ENCODE assay signal across 21 cellular contexts in the genomic region with DNA sequence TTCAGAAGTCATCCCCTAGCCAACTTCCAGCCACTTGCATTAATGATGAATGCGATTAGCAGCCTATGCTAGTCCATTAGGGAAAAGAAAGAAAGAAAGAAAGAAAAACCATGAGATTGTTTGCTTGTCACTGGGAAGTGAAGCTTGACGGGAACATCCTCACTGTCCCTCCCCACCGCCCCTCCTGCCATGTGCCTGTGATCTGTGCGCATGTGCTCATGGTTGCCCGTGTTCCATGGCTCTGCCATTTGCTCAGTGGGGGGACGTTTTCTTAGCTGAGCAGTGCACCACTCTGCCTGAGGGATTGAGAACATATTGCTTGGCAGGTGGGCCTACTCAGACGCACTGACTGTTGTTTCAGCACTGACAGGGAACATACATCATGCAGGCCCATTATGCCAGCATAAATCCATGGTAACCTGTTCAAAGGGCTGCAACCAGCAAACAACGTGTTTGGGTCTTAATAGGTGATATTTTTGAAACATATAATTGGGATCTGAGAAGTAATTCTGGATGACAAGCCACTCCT.
"Had no signal": no experiment of that assay in that cellular context is flagged by ENCODE, and none has a peak within 500 bp of the region (broad histone marks: within the 10 kb centered on the region; RNA-seq: fewer than 3 reads in every experiment).

No MANE protein-coding gene starts in this region.

- DNase-seq: activated CD4-positive, alpha-beta T cell treated with anti-CD3 and anti-CD28 coated beads, Interleukin-2, amount 10 ng/mL, durations not matched to agents 24 days and 14 days; activated CD8-positive, alpha-beta T cell treated with anti-CD3 and anti-CD28 coated beads for 36 hours; activated naive CD4-positive, alpha-beta T cell treated with anti-CD3 and anti-CD28 coated beads for 36 hours; activated T-cell treated with anti-CD3 and anti-CD28 coated beads, Interleukin-2, amount 50 U/mL, for 1 hour; body of pancreas; central memory CD4-positive, alpha-beta T cell; erythroblast; foreskin melanocyte; hypothalamus; islet precursor cell; left colon; lower lobe of right lung; natural killer cell; sigmoid colon; stimulated activated CD4-positive, alpha-beta T cell treated with anti-CD3 and anti-CD28 coated beads, Interleukin-4, amount 100 ng/mL, for 4 hours; testis had no signal

- H3K4me1 ChIP-seq: body of pancreas, lower lobe of right lung, testis, upper lobe of left lung had no signal

- H3K9me3 Mint-ChIP-seq: activated CD8-positive, alpha-beta T cell treated with anti-CD3 and anti-CD28 coated beads for 36 hours; activated naive CD4-positive, alpha-beta T cell treated with anti-CD3 and anti-CD28 coated beads for 36 hours; natural killer cell; stimulated activated memory B cell treated with anti-CD40 and anti-IgM and Interleukin-4, amounts not matched to agents 10 μg/mL and 1 μg/mL and 100 μg/mL, for 72 hours had no signal

- H3K4me3 Mint-ChIP-seq: activated CD4-positive, alpha-beta T cell treated with anti-CD3 and anti-CD28 coated beads, Interleukin-2, amount 10 ng/mL, durations not matched to agents 24 days and 14 days; activated CD8-positive, alpha-beta T cell treated with anti-CD3 and anti-CD28 coated beads for 36 hours; activated naive CD4-positive, alpha-beta T cell treated with anti-CD3 and anti-CD28 coated beads for 36 hours; natural killer cell; stimulated activated memory B cell treated with anti-CD40 and anti-IgM and Interleukin-4, amounts not matched to agents 10 μg/mL and 1 μg/mL and 100 μg/mL, for 72 hours had no signal

- H3K27ac ChIP-seq: body of pancreas, lower lobe of right lung, sigmoid colon, testis, upper lobe of left lung had no signal

- H3K27me3 Mint-ChIP-seq: activated CD4-positive, alpha-beta T cell treated with anti-CD3 and anti-CD28 coated beads, Interleukin-2, amount 10 ng/mL, durations not matched to agents 24 days and 14 days; activated CD8-positive, alpha-beta T cell treated with anti-CD3 and anti-CD28 coated beads for 36 hours; stimulated activated memory B cell treated with anti-CD40 and anti-IgM and Interleukin-4, amounts not matched to agents 10 μg/mL and 1 μg/mL and 100 μg/mL, for 72 hours had no signal

- H3K27ac Mint-ChIP-seq: activated CD4-positive, alpha-beta T cell treated with anti-CD3 and anti-CD28 coated beads, Interleukin-2, amount 10 ng/mL, durations not matched to agents 24 days and 14 days; activated CD8-positive, alpha-beta T cell treated with anti-CD3 and anti-CD28 coated beads for 36 hours; activated naive CD4-positive, alpha-beta T cell treated with anti-CD3 and anti-CD28 coated beads for 36 hours; activated T-helper 2 cell treated with anti-CD3 and anti-CD28 coated beads, Interferon-gamma antibody, Interleukin-2, Interleukin-4, amounts not matched to agents 10 μg/mL and 5 μg/mL and 100 μg/mL, durations not matched to agents 14 hours and 24 hours and 36 hours; natural killer cell; stimulated activated memory B cell treated with anti-CD40 and anti-IgM and Interleukin-4, amounts not matched to agents 10 μg/mL and 1 μg/mL and 100 μg/mL, for 72 hours had no signal

- FAIRE-seq: colon, endometrium had no signal

- ATAC-seq: activated CD8-positive, alpha-beta T cell treated with anti-CD3 and anti-CD28 coated beads for 36 hours; body of pancreas; left colon; lower lobe of right lung; natural killer cell; stimulated activated memory B cell treated with anti-CD40 and anti-IgM and Interleukin-4, amounts not matched to agents 10 μg/mL and 1 μg/mL and 100 μg/mL, for 72 hours had no signal

- H3K4me1 Mint-ChIP-seq: activated CD4-positive, alpha-beta T cell treated with anti-CD3 and anti-CD28 coated beads, Interleukin-2, amount 10 ng/mL, durations not matched to agents 24 days and 14 days; natural killer cell; stimulated activated memory B cell treated with anti-CD40 and anti-IgM and Interleukin-4, amounts not matched to agents 10 μg/mL and 1 μg/mL and 100 μg/mL, for 72 hours had no signal

- H3K36me3 Mint-ChIP-seq: natural killer cell had no signal

- H3K9me3 ChIP-seq: body of pancreas, lower lobe of right lung, sigmoid colon, testis, upper lobe of left lung had no signal

- H3K4me3 ChIP-seq: body of pancreas, lower lobe of right lung, sigmoid colon, testis, upper lobe of left lung had no signal

- H3K27me3 ChIP-seq: body of pancreas, sigmoid colon, testis, upper lobe of left lung had no signal

- H3K36me3 ChIP-seq: lower lobe of right lung, sigmoid colon, upper lobe of left lung had no signal
